ENCODE assay signal across 9 cellular contexts in the genomic region with DNA sequence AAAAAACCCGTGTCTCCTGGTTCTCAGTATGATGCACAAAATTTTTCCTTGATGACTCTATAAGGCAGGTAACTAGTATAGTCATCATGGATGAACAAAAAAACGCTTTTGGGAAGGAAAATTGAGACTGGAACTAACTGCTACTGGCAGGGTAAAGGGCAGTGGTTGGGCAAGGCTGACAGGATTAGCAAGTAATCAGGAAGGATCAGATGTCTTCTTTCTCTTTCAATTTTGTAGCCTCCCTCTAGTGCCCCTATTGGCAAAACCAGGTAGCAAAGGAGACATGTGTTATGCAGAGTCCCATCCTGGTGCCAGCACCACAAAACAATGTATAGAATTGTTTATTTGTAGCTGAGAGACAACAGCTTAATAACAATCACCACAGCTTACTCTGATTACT. TPM values are rescaled to one million over a fixed set of nuclear protein-coding genes. Genes with fewer than 3 reads are reported as not detected.
A peak's percentile ranks its signal among the peaks of the same experiment; 100 is the strongest.
DNase-seq lines count a peak whose midpoint lies in the region; TF ChIP-seq lines count a peak whose summit lies in the region.
"Had no signal": no experiment of that assay in that cellular context is flagged by ENCODE, and none has a peak within 500 bp of the region (broad histone marks: within the 10 kb centered on the region; RNA-seq: fewer than 3 reads in every experiment).

No MANE protein-coding gene starts in this region.

- DNase-seq in D341Med (ENCODE audit: low spot score) (peak; percentile 16), H4 (ENCODE audit: low spot score) (peak; percentile 57), NCI-H748 (lab: John Stamatoyannopoulos, UW; ENCODE audit: unreplicated experiment) (peak; percentile 57), iPS-NIHi11 (ENCODE audit: low spot score) (peak; percentile 13), lower leg skin (ENCODE audit: low spot score in 2 of 2) (no peak), foreskin melanocyte (no peak), GOT3 (lab: John Stamatoyannopoulos, UW) (no peak)
- DNase-seq in activated CD4-positive, alpha-beta T cell treated with anti-CD3 and anti-CD28 coated beads, Interleukin-2, amount 50 U/mL, for 48 hours: no peak
- DNase-seq: brain microvascular endothelial cell had no signal

- no peak for TF ChIP-seq POLR2A in lower leg skin (IDR thresholded peaks at IDR 0.05)

- no peak overlapping the region for H3K4me3 ChIP-seq in lower leg skin (ENCODE audit: low read depth, poor library complexity, severe bottlenecking)

- intact Hi-C loops in lower leg skin (cut with DNase I; ENCODE audit: low total_unique reads): no loop called here

- 20 to 36% methylated on average over 2 of the region's 2 CpGs for WGBS in lower leg skin, 2 donors

- no peak for TF ChIP-seq CTCF in lower leg skin (IDR thresholded peaks at IDR 0.05)

RNA-seq across cellular contexts. Expression of gene SLITRK4, which starts 12.8 kb away (rescaled TPM):
- 3.0 and 3.8 TPM in 2 replicates for total RNA-seq in H4 (2014; rRNA removed; shearing (Covaris generic))
- 1 to 10 TPM; 1.8 to 5.1 (median 3.5) TPM for total RNA-seq in lower leg skin

Comparison
In these comparisons a context has a peak if more than half of its experiments do, and no peak if none do; other contexts are left out.
1. DNase-seq: peak in D341Med (single experiment), H4 (single experiment), NCI-H748 (single experiment) and iPS-NIHi11 (single experiment); none in activated CD4-positive, alpha-beta T cell treated with anti-CD3 and anti-CD28 coated beads, Interleukin-2, amount 50 U/mL, for 48 hours (0 of 2), lower leg skin (0 of 2), foreskin melanocyte (single experiment) and GOT3 (single experiment).